In genomic region chr1:13279644-13280043, GRCh38 we compare ENCODE assay signal across 10 cellular contexts. TPM values are rescaled to one million over a fixed set of nuclear protein-coding genes. Genes with fewer than 3 reads are reported as not detected.
"Had no signal": no experiment of that assay in that cellular context is flagged by ENCODE, and none has a peak within 500 bp of the region (broad histone marks: within the 10 kb centered on the region; RNA-seq: fewer than 3 reads in every experiment).

No MANE protein-coding gene starts in this region.

RNA-seq across cellular contexts. Expression of gene PRAMEF8, which starts 5.3 kb away (rescaled TPM):
- total RNA-seq: activated CD4-positive, alpha-beta T cell treated with anti-CD3 and anti-CD28 coated beads, Interleukin-2, amount 10 ng/mL, durations not matched to agents 24 days and 14 days; activated CD8-positive, alpha-beta memory T cell treated with anti-CD3 and anti-CD28 coated beads for 36 hours; activated CD8-positive, alpha-beta T cell treated with anti-CD3 and anti-CD28 coated beads for 36 hours; activated naive CD8-positive, alpha-beta T cell treated with anti-CD3 and anti-CD28 coated beads for 36 hours; activated T-cell treated with anti-CD3 and anti-CD28 coated beads, Interleukin-2, amount 50 U/mL, for 72 hours; activated T-helper 17 cell treated with anti-CD3 and anti-CD28 coated beads, Interleukin-2, amount 50 U/mL, for 72 hours; aorta; cerebellum; OCI-LY7; Right ventricle myocardium inferior had no signal
- polyA plus RNA-seq: aorta had no signal

RNA-seq across cellular contexts. Expression of gene PRAMEF33, which starts 23.7 kb away (rescaled TPM):
- total RNA-seq: activated CD4-positive, alpha-beta T cell treated with anti-CD3 and anti-CD28 coated beads, Interleukin-2, amount 10 ng/mL, durations not matched to agents 24 days and 14 days; activated CD8-positive, alpha-beta memory T cell treated with anti-CD3 and anti-CD28 coated beads for 36 hours; activated CD8-positive, alpha-beta T cell treated with anti-CD3 and anti-CD28 coated beads for 36 hours; activated naive CD8-positive, alpha-beta T cell treated with anti-CD3 and anti-CD28 coated beads for 36 hours; activated T-cell treated with anti-CD3 and anti-CD28 coated beads, Interleukin-2, amount 50 U/mL, for 72 hours; activated T-helper 17 cell treated with anti-CD3 and anti-CD28 coated beads, Interleukin-2, amount 50 U/mL, for 72 hours; aorta; cerebellum; OCI-LY7; Right ventricle myocardium inferior had no signal
- polyA plus RNA-seq: aorta had no signal

RNA-seq across cellular contexts. Expression of gene PRAMEF5, which starts 25.6 kb away (rescaled TPM):
- total RNA-seq: activated CD4-positive, alpha-beta T cell treated with anti-CD3 and anti-CD28 coated beads, Interleukin-2, amount 10 ng/mL, durations not matched to agents 24 days and 14 days; activated CD8-positive, alpha-beta memory T cell treated with anti-CD3 and anti-CD28 coated beads for 36 hours; activated CD8-positive, alpha-beta T cell treated with anti-CD3 and anti-CD28 coated beads for 36 hours; activated naive CD8-positive, alpha-beta T cell treated with anti-CD3 and anti-CD28 coated beads for 36 hours; activated T-cell treated with anti-CD3 and anti-CD28 coated beads, Interleukin-2, amount 50 U/mL, for 72 hours; activated T-helper 17 cell treated with anti-CD3 and anti-CD28 coated beads, Interleukin-2, amount 50 U/mL, for 72 hours; aorta; cerebellum; OCI-LY7; Right ventricle myocardium inferior had no signal
- polyA plus RNA-seq: aorta had no signal

RNA-seq across cellular contexts. Expression of gene PRAMEF15, which starts 35.7 kb away (rescaled TPM):
- total RNA-seq: activated CD4-positive, alpha-beta T cell treated with anti-CD3 and anti-CD28 coated beads, Interleukin-2, amount 10 ng/mL, durations not matched to agents 24 days and 14 days; activated CD8-positive, alpha-beta memory T cell treated with anti-CD3 and anti-CD28 coated beads for 36 hours; activated CD8-positive, alpha-beta T cell treated with anti-CD3 and anti-CD28 coated beads for 36 hours; activated naive CD8-positive, alpha-beta T cell treated with anti-CD3 and anti-CD28 coated beads for 36 hours; activated T-cell treated with anti-CD3 and anti-CD28 coated beads, Interleukin-2, amount 50 U/mL, for 72 hours; activated T-helper 17 cell treated with anti-CD3 and anti-CD28 coated beads, Interleukin-2, amount 50 U/mL, for 72 hours; aorta; cerebellum; OCI-LY7; Right ventricle myocardium inferior had no signal
- polyA plus RNA-seq: aorta had no signal

RNA-seq across cellular contexts. Expression of gene PRAMEF18, which starts 53.7 kb away (rescaled TPM):
- total RNA-seq: activated CD4-positive, alpha-beta T cell treated with anti-CD3 and anti-CD28 coated beads, Interleukin-2, amount 10 ng/mL, durations not matched to agents 24 days and 14 days; activated CD8-positive, alpha-beta memory T cell treated with anti-CD3 and anti-CD28 coated beads for 36 hours; activated CD8-positive, alpha-beta T cell treated with anti-CD3 and anti-CD28 coated beads for 36 hours; activated naive CD8-positive, alpha-beta T cell treated with anti-CD3 and anti-CD28 coated beads for 36 hours; activated T-cell treated with anti-CD3 and anti-CD28 coated beads, Interleukin-2, amount 50 U/mL, for 72 hours; activated T-helper 17 cell treated with anti-CD3 and anti-CD28 coated beads, Interleukin-2, amount 50 U/mL, for 72 hours; aorta; cerebellum; OCI-LY7; Right ventricle myocardium inferior had no signal
- polyA plus RNA-seq: aorta had no signal
